25 cellular contexts compared by ENCODE assay signal in the genomic region with DNA sequence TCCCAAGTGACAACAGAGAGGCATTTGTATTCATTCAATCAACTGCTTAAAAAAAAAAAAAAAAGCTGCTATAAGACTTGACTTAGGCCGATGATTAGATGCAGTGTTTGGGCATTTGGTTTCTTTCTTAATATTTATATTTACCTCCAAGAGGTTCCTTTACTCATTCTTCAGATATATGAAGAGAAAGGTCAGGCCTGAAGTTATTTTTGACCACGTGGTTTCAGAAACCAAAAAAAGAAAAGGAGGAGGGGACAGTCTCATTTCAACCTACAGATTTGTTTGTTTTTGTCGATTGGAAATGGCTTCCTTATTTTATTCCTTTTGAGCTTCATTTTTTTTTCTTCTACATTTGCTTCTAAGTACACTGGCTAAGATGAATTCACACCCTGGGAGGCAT.
"Had no signal": no experiment of that assay in that cellular context is flagged by ENCODE, and none has a peak within 500 bp of the region (broad histone marks: within the 10 kb centered on the region; RNA-seq: fewer than 3 reads in every experiment).

No MANE protein-coding gene starts in this region.

- H3K4me1 ChIP-seq: ascending aorta, colonic mucosa had no signal

- H3K27ac ChIP-seq: ascending aorta, cardiac muscle cell, colonic mucosa, VCaP had no signal

- H3K36me3 ChIP-seq: ascending aorta, cardiac muscle cell, colonic mucosa had no signal

- ATAC-seq: activated CD8-positive, alpha-beta T cell treated with anti-CD3 and anti-CD28 coated beads for 36 hours; activated naive CD8-positive, alpha-beta T cell treated with anti-CD3 and anti-CD28 coated beads, Interleukin-2, amount 50 U/mL, for 24 hours had no signal

- H3K27me3 ChIP-seq: ascending aorta, cardiac muscle cell, colonic mucosa had no signal

- H3K4me3 ChIP-seq: ascending aorta, cardiac muscle cell, colonic mucosa had no signal

- H3K9me3 ChIP-seq: ascending aorta, colonic mucosa had no signal

- DNase-seq: activated B cell treated with CpG ODN at 0.5 μM for 24 hours; activated CD4-positive, alpha-beta memory T cell treated with anti-CD3 and anti-CD28 coated beads for 36 hours; activated CD4-positive, alpha-beta T cell treated with anti-CD3 and anti-CD28 coated beads for 48 hours; activated CD4-positive, alpha-beta T cell treated with anti-CD3 and anti-CD28 coated beads, Interleukin-2, amount 10 ng/mL, durations not matched to agents 7 days and 5 days; activated CD4-positive, CD25-positive, alpha-beta regulatory T cell treated with anti-CD3 and anti-CD28 coated beads, Interleukin-2, amount 50 U/mL, for 72 hours; activated CD8-positive, alpha-beta memory T cell treated with anti-CD3 and anti-CD28 coated beads, Interleukin-2, amount 50 U/mL, for 4 hours; activated CD8-positive, alpha-beta T cell treated with anti-CD3 and anti-CD28 coated beads for 36 hours; activated effector memory CD4-positive, alpha-beta T cell treated with Interleukin-2 at 50 U/mL for 16 hours; activated gamma-delta T cell; activated naive CD4-positive, alpha-beta T cell treated with anti-CD3 and anti-CD28 coated beads, Interleukin-2, amount 10 ng/mL, durations not matched to agents 7 days and 5 days; activated naive CD4-positive, alpha-beta T cell treated with Interleukin-2 at 50 U/mL for 16 hours; activated naive CD8-positive, alpha-beta T cell treated with anti-CD3 and anti-CD28 coated beads, Interleukin-2, amount 10 ng/mL, durations not matched to agents 7 days and 5 days; activated naive CD8-positive, alpha-beta T cell treated with anti-CD3 and anti-CD28 coated beads, Interleukin-2, amount 50 U/mL, for 24 hours; activated T-cell treated with anti-CD3 and anti-CD28 coated beads, Interleukin-2, amount 50 U/mL, for 24 hours; activated T-cell treated with anti-CD3 and anti-CD28 coated beads, Interleukin-2, amount 50 U/mL, for 48 hours; amygdala; anterior cingulate cortex; caudate nucleus; cerebellar nuclear complex; colonic mucosa; T-helper 2 cell; T-helper 9 cell had no signal
